In the genomic region with DNA sequence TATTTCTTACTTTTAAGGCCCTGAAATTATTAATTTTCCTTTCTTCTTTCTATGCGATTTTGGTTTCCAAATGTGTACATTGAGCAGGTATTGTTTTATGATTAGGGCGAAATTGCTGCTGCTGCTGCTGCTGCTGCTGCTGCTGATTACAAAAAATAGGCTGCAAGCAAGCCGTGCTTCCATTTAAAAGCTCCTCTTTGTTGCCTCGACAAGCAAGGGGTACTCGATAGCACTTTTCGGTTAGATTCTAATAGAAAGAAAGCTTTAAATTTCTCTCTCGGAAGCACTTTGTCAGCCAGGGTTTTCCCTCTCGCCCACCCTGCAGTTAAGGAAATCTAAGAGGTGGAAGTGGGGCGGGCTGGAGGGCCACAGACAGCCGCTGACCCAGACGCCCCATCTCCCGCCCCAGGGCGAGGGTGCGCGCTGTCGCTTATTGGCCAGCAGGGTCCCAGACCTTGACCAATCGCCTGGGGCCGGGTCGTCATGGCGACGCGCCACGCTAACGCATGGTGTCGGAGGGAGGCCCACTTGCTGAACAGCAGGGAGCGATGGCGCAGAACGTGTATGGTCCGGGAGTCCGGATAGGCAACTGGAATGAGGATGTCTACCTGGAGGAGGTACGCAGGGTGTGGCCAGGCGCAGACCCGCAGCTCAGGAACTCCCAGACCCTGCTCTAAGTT, we compare ENCODE assay signal across 1 cellular context.
TF ChIP-seq lines count a peak whose summit lies in the region.

A gene with protein sequence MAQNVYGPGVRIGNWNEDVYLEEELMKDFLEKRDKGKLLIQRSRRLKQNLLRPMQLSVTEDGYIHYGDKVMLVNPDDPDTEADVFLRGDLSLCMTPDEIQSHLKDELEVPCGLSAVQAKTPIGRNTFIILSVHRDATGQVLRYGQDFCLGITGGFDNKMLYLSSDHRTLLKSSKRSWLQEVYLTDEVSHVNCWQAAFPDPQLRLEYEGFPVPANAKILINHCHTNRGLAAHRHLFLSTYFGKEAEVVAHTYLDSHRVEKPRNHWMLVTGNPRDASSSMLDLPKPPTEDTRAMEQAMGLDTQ (plus strand): TSS at position 489 of the 680 bp plus-strand sequence. CDS start 60 bp downstream, at position 549.

TF ChIP-seq in H1, 55 proteins besides CTCF, POLR2A, EP300 and RAD21 (continued from another document):
- TF ChIP-seq ASH2L (IDR thresholded peaks at IDR 0.05; ENCODE audit: low read length) (no peak), SIN3A (conservative IDR thresholded peaks at IDR 0.05 in 1 of 2, IDR thresholded peaks at IDR 0.05 in 1 of 2; ENCODE audit: low read depth in 1 of 2, low read length in 2 of 2) (peak; percentile 73 to 85; a peak in 2 of 4 replicates), CEBPB (IDR thresholded peaks at IDR 0.05; ENCODE audit: low read depth, low read length) (no peak), SP1 (IDR thresholded peaks at IDR 0.05; ENCODE audit: low read depth, low read length) (peak; percentile 77; the same call in 1 of the 2 replicates), JUN (IDR thresholded peaks at IDR 0.05; ENCODE audit: low read depth, low read length) (no peak), SAP30 (IDR thresholded peaks at IDR 0.05; ENCODE audit: insufficient read depth, insufficient replicate concordance, low read length) (peak; percentile 72), POLR2AphosphoS5 (IDR thresholded peaks at IDR 0.05; ENCODE audit: low read depth, low read length) (no peak), KDM4A (IDR thresholded peaks at IDR 0.05; ENCODE audit: low read depth, low read length, severe bottlenecking) (peak; percentile 59), CREB1 (IDR thresholded peaks at IDR 0.05) (peak; percentile 70)
- TF ChIP-seq, protein P1, sequence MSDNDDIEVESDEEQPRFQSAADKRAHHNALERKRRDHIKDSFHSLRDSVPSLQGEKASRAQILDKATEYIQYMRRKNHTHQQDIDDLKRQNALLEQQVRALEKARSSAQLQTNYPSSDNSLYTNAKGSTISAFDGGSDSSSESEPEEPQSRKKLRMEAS (IDR thresholded peaks at IDR 0.05): peak; percentile 85
- TF ChIP-seq, protein P2, sequence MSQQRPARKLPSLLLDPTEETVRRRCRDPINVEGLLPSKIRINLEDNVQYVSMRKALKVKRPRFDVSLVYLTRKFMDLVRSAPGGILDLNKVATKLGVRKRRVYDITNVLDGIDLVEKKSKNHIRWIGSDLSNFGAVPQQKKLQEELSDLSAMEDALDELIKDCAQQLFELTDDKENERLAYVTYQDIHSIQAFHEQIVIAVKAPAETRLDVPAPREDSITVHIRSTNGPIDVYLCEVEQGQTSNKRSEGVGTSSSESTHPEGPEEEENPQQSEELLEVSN (IDR thresholded peaks at IDR 0.05): 0 out of 2 replicates have a peak, but pooled peaks have one; percentile 17
